21 cellular contexts compared by ENCODE assay signal in genomic region chrX:132058975-132059374, GRCh38.
"Had no signal": no experiment of that assay in that cellular context is flagged by ENCODE, and none has a peak within 500 bp of the region (broad histone marks: within the 10 kb centered on the region; RNA-seq: fewer than 3 reads in every experiment).

No MANE protein-coding gene starts in this region.

- FAIRE-seq: TTC549 had no signal

- H3K4me1 Mint-ChIP-seq: brain, neural crest cell had no signal

- H3K4me3 ChIP-seq: dorsolateral prefrontal cortex, hepatocyte, mucosa of descending colon, stomach, testis had no signal

- DNase-seq: activated B cell treated with CpG ODN at 0.5 μM for 24 hours; activated CD4-positive, alpha-beta T cell treated with anti-CD3 and anti-CD28 coated beads, Interleukin-2, amount 10 ng/mL, durations not matched to agents 7 days and 5 days; activated effector memory CD4-positive, alpha-beta T cell treated with Interleukin-2 at 50 U/mL for 16 hours; caudate nucleus; dorsolateral prefrontal cortex; endodermal cell; foreskin keratinocyte; left cardiac atrium; mesenchymal stem cell; mucosa of descending colon; naive B cell; stomach; testis had no signal

- H3K4me2 ChIP-seq: hepatocyte had no signal

- H3K4me3 Mint-ChIP-seq: activated B cell treated with CpG ODN at 0.5 μM for 24 hours; activated CD4-positive, alpha-beta T cell treated with anti-CD3 and anti-CD28 coated beads, Interleukin-2, amount 10 ng/mL, durations not matched to agents 7 days and 5 days; activated naive CD8-positive, alpha-beta T cell; brain; endodermal cell; naive B cell; neural crest cell; T-helper 2 cell treated with Interferon-gamma antibody and Interleukin-4, amounts not matched to agents 5 μg/mL and 100 μg/mL, for 36 hours; type B pancreatic cell had no signal

- H3K27ac ChIP-seq: dorsolateral prefrontal cortex, foreskin keratinocyte, hepatocyte, stomach, testis had no signal

- H2AFZ ChIP-seq: hepatocyte had no signal

- H3K9me3 Mint-ChIP-seq: activated B cell treated with CpG ODN at 0.5 μM for 24 hours; activated CD4-positive, alpha-beta T cell treated with anti-CD3 and anti-CD28 coated beads, Interleukin-2, amount 10 ng/mL, durations not matched to agents 7 days and 5 days; brain; endodermal cell; neural crest cell; T-helper 2 cell treated with Interferon-gamma antibody and Interleukin-4, amounts not matched to agents 5 μg/mL and 100 μg/mL, for 36 hours; type B pancreatic cell had no signal

- H3K27me3 Mint-ChIP-seq: activated B cell treated with CpG ODN at 0.5 μM for 24 hours; activated CD4-positive, alpha-beta T cell treated with anti-CD3 and anti-CD28 coated beads, Interleukin-2, amount 10 ng/mL, durations not matched to agents 7 days and 5 days; activated naive CD8-positive, alpha-beta T cell; brain; progenitor cell of endocrine pancreas; type B pancreatic cell had no signal

- H3K79me2 ChIP-seq: hepatocyte had no signal

- ATAC-seq: foreskin keratinocyte, left cardiac atrium, mucosa of descending colon had no signal

- H3K27me3 ChIP-seq: foreskin keratinocyte, hepatocyte, testis had no signal

- H3K36me3 Mint-ChIP-seq: naive B cell had no signal

- H3K9me3 ChIP-seq: mucosa of descending colon, stomach, testis had no signal

- H3K4me1 ChIP-seq: foreskin keratinocyte, stomach, testis had no signal

- H3K36me3 ChIP-seq: stomach had no signal

- H3K27ac Mint-ChIP-seq: activated B cell treated with CpG ODN at 0.5 μM for 24 hours; activated CD4-positive, alpha-beta T cell treated with anti-CD3 and anti-CD28 coated beads, Interleukin-2, amount 10 ng/mL, durations not matched to agents 7 days and 5 days; activated naive CD8-positive, alpha-beta T cell; brain; endodermal cell; naive B cell; progenitor cell of endocrine pancreas; T-helper 2 cell treated with Interferon-gamma antibody and Interleukin-4, amounts not matched to agents 5 μg/mL and 100 μg/mL, for 36 hours; type B pancreatic cell had no signal
